ENCODE assay signal across 23 cellular contexts in genomic region chr9:13213998-13214397, GRCh38.
"Had no signal": no experiment of that assay in that cellular context is flagged by ENCODE, and none has a peak within 500 bp of the region (broad histone marks: within the 10 kb centered on the region; RNA-seq: fewer than 3 reads in every experiment).

No MANE protein-coding gene starts in this region.

- ATAC-seq: effector memory CD8-positive, alpha-beta T cell; esophagus mucosa; foreskin keratinocyte; gastrocnemius medialis; gastroesophageal sphincter; heart left ventricle; heart right ventricle had no signal

- H3K4me1 ChIP-seq: colonic mucosa, esophagus squamous epithelium, foreskin keratinocyte, gastroesophageal sphincter had no signal

- H3K4me3 ChIP-seq: colonic mucosa, coronary artery, dorsolateral prefrontal cortex, esophagus muscularis mucosa, esophagus squamous epithelium, gastrocnemius medialis, gastroesophageal sphincter, heart left ventricle, heart right ventricle had no signal

- H3K27me3 ChIP-seq: colonic mucosa, dorsolateral prefrontal cortex, esophagus muscularis mucosa, esophagus squamous epithelium, foreskin keratinocyte, gastrocnemius medialis, gastroesophageal sphincter, heart left ventricle, heart right ventricle had no signal

- FAIRE-seq: colon, endometrium, endothelial cell of umbilical vein had no signal

- H3K9me3 ChIP-seq: colonic mucosa, esophagus muscularis mucosa, esophagus squamous epithelium, gastrocnemius medialis, gastroesophageal sphincter, heart left ventricle, heart right ventricle had no signal

- DNase-seq: colonic mucosa; cortex of kidney; dorsolateral prefrontal cortex; effector CD4-positive, alpha-beta T cell; effector CD8-positive, alpha-beta T cell; effector memory CD4-positive, alpha-beta T cell; effector memory CD8-positive, alpha-beta T cell; endodermal cell; esophagus squamous epithelium; foreskin keratinocyte; gastrocnemius medialis; glutamatergic neuron; head of caudate nucleus; heart left ventricle; heart right ventricle had no signal

- H3K27ac ChIP-seq: colonic mucosa, coronary artery, dorsolateral prefrontal cortex, epithelial cell of prostate, esophagus muscularis mucosa, esophagus squamous epithelium, foreskin keratinocyte, gastrocnemius medialis, gastroesophageal sphincter, heart left ventricle, heart right ventricle had no signal

- H3K36me3 ChIP-seq: colonic mucosa had no signal
